In the genomic region with DNA sequence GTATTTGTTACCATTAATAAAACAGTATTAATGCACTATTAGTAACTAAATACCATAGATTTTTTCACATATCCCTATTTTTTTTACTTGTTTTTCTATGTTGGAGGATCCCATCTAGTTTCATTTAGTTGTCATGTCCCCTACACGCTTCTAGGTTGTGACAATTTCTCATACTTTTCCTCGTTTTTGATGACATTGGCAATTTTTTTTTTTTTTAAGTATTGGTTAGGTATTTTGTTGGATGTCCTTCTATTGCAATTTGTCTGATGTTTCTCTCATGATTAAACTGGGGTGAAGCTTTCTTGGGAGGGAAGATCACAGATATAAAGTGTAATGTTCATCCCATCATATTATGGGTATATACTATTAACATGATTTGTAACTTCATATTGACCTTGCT, we compare ENCODE assay signal across 26 cellular contexts.
"Had no signal": no experiment of that assay in that cellular context is flagged by ENCODE, and none has a peak within 500 bp of the region (broad histone marks: within the 10 kb centered on the region; RNA-seq: fewer than 3 reads in every experiment).

No MANE protein-coding gene starts in this region.

- H3K4me1 ChIP-seq: colonic mucosa, esophagus squamous epithelium, gastrocnemius medialis, heart left ventricle, left lung, lower lobe of right lung had no signal

- ATAC-seq: effector memory CD8-positive, alpha-beta T cell; esophagus mucosa; gastrocnemius medialis; heart left ventricle; left cardiac atrium; left lung; left ventricle myocardium superior; lower lobe of right lung; mucosa of descending colon had no signal

- H3K27ac Mint-ChIP-seq: dendritic cell treated with granulocyte-macrophage colony-stimulating factor and Interleukin-4, amounts not matched to agents 40 ng/mL and 50 ng/mL, for 4 days; effector memory CD8-positive, alpha-beta T cell; endodermal cell; mesothelial cell of epicardium; naive B cell had no signal

- H3K9me3 Mint-ChIP-seq: endodermal cell, mesothelial cell of epicardium had no signal

- H3K4me2 ChIP-seq: hepatocyte had no signal

- H3K4me1 Mint-ChIP-seq: endodermal cell, mesothelial cell of epicardium, naive B cell had no signal

- FAIRE-seq: endometrium, islet of Langerhans, keratinocyte had no signal

- H3K36me3 Mint-ChIP-seq: mesothelial cell of epicardium, naive B cell had no signal

- H3K36me3 ChIP-seq: colonic mucosa, esophagus squamous epithelium, gastrocnemius medialis, heart left ventricle, left lung, lower lobe of right lung had no signal

- H3K27me3 Mint-ChIP-seq: dendritic cell treated with granulocyte-macrophage colony-stimulating factor and Interleukin-4, amounts not matched to agents 40 ng/mL and 50 ng/mL, for 4 days; effector memory CD8-positive, alpha-beta T cell; naive B cell had no signal

- H3K27ac ChIP-seq: colonic mucosa, epithelial cell of prostate, esophagus squamous epithelium, gastrocnemius medialis, heart left ventricle, hepatocyte, left lung, lower lobe of right lung had no signal

- H3K4me3 ChIP-seq: colonic mucosa, esophagus squamous epithelium, gastrocnemius medialis, heart left ventricle, hepatocyte, left lung, lower lobe of right lung, mucosa of descending colon had no signal

- H3K9me3 ChIP-seq: colonic mucosa, esophagus squamous epithelium, gastrocnemius medialis, heart left ventricle, left lung, lower lobe of right lung, mucosa of descending colon had no signal

- H3K27me3 ChIP-seq: colonic mucosa, esophagus squamous epithelium, gastrocnemius medialis, heart left ventricle, hepatocyte, left lung had no signal

- H3K4me3 Mint-ChIP-seq: dendritic cell treated with granulocyte-macrophage colony-stimulating factor and Interleukin-4, amounts not matched to agents 40 ng/mL and 50 ng/mL, for 4 days; effector memory CD8-positive, alpha-beta T cell; endodermal cell; mesothelial cell of epicardium; naive B cell had no signal

- H3K79me2 ChIP-seq: hepatocyte had no signal

- H2AFZ ChIP-seq: hepatocyte had no signal

- DNase-seq: colonic mucosa; cortex of kidney; effector CD8-positive, alpha-beta T cell; effector memory CD8-positive, alpha-beta T cell; endodermal cell; erythroblast; esophagus squamous epithelium; foreskin fibroblast; foreskin melanocyte; gastrocnemius medialis; heart left ventricle; left cardiac atrium; left lung; left ventricle myocardium superior; lower lobe of right lung; mesenchymal stem cell; mucosa of descending colon; naive B cell had no signal
